In the genomic region with DNA sequence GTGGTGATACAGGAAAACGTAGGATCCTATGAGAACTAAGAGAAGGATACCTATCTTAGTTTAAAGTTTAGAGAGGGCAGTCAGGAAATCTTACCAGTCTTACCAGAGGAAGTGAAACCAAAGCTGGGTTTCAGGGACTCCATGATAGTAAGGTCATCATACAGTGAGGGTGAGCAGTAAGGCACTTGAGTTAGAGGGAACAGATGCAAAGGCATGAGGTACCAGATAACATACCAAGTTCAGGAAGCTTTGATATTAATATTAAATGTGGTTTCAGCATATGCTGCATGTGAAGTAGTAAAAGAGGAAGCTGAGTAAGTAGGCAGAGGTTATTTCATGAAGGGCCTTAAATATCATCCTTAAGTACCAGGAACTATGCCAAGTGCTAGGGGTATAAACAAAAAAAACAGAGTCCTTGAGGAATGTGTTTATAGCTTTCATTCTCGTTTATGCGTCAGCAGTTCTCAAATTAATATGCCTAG, we compare ENCODE assay signal across 8 cellular contexts. TPM values are rescaled to one million over a fixed set of nuclear protein-coding genes. Genes with fewer than 3 reads are reported as not detected.
DNase-seq lines count a peak whose midpoint lies in the region; ATAC-seq, FAIRE-seq and TF ChIP-seq lines count a peak whose summit lies in the region.

No MANE protein-coding gene starts in this region.

- TF ChIP-seq CTCF in IMR-90 (conservative IDR thresholded peaks at IDR 0.05; ENCODE audit: low read depth, low read length): no peak
- no peak for TF ChIP-seq CTCF in endothelial cell of umbilical vein (IDR thresholded peaks at IDR 0.05; ENCODE audit: extremely low read depth in 1 of 2, insufficient read depth in 1 of 2, low read depth in 1 of 2, low read length in 2 of 2)

- CTCF ChIA-PET in IMR-90 (lab: Yijun Ruan, JAX): interaction anchor here (0.8 kb wide), 1 partner anchor 19 kb away, joined by 3 read pairs; no protein-coding TSS in a partner anchor
- CTCF ChIA-PET in endothelial cell of umbilical vein (lab: Charles Lee): interaction anchor here (0.7 to 1.1 kb wide), 4 partner anchors 15 to 41 kb away, joined by 3 to 7 read pairs (median 4); a partner anchor contains a TSS

- H4K8ac ChIP-seq in IMR-90 (ENCODE audit: low read depth in 2 of 2, low read length in 2 of 2): peak overlapping the region in 1 of 2 experiments; percentile 48; a peak in 1 of 4 replicates

- ATAC-seq in GM18502 (IDR thresholded peaks at IDR 0.05; ENCODE audit: poor library complexity, unreplicated experiment) (peak; percentile 98), GM21717 (IDR thresholded peaks at IDR 0.05; ENCODE audit: unreplicated experiment) (peak; percentile 99), IMR-90 (ENCODE audit: low read depth) (peak; percentile 91)

- POLR2A ChIA-PET in IMR-90 (lab: Charles Lee; ENCODE audit: unreplicated experiment): no interaction called here
- POLR2A ChIA-PET in endothelial cell of umbilical vein (lab: Charles Lee): no interaction called here

- FAIRE-seq in endothelial cell of umbilical vein (lab: Jason Lieb, UNC) (no peak), urothelium cell line (lab: Jason Lieb, UNC) (no peak)

- no peak overlapping the region; the same call in 1 of the 2 replicates for H2AK5ac ChIP-seq in IMR-90 (ENCODE audit: low read depth, low read length)

- H4K91ac ChIP-seq in IMR-90 (ENCODE audit: insufficient read depth, low read depth, low read length): no peak overlapping the region

- no peak overlapping the region for H2BK20ac ChIP-seq in IMR-90 (ENCODE audit: low read depth, low read length)

- H3K27me3 Mint-ChIP-seq in immature natural killer cell (ENCODE audit: low read depth in 3 of 3): no peaks in the 10 kb centered on the region

- H3K14ac ChIP-seq in IMR-90 (replicated peaks; ENCODE audit: low read depth, low read length): 0 out of 2 replicates have a peak overlapping the region, but pooled peaks have one; percentile 66

- H3K4ac ChIP-seq in IMR-90 (ENCODE audit: low read depth, low read length): peak overlapping the region; percentile 24; the same call in 1 of the 2 replicates

- TF ChIP-seq POLR2A in IMR-90 (IDR thresholded peaks at IDR 0.05; ENCODE audit: low read depth, low read length) (no peak), endothelial cell of umbilical vein (IDR thresholded peaks at IDR 0.05; ENCODE audit: low read depth, low read length) (no peak)

- H3K4me2 ChIP-seq in IMR-90 (ENCODE audit: low read depth, low read length) (peak overlapping the region; percentile 84), endothelial cell of umbilical vein (ENCODE audit: insufficient read depth, low read length) (no peak overlapping the region)

- H3K27me3 ChIP-seq in IMR-90 (ENCODE audit: control insufficient read depth, insufficient read depth, low read length) (no peaks in the 10 kb centered on the region), endothelial cell of umbilical vein (ENCODE audit: control insufficient read depth in 2 of 2, insufficient read depth in 2 of 2, low read length in 2 of 2) (no peaks in the 10 kb centered on the region)

- H3K4me3 ChIP-seq in IMR-90 (ENCODE audit: insufficient read depth, low read depth, low read length) (no peak overlapping the region), endothelial cell of umbilical vein (replicated peaks in 1 of 3; ENCODE audit: insufficient read depth in 1 of 3, low read depth in 1 of 3, low read length in 3 of 3) (no peak overlapping the region)

- no peak overlapping the region for H2AK9ac ChIP-seq in IMR-90 (replicated peaks; ENCODE audit: low read depth, low read length, poor library complexity)

- no peak overlapping the region for H3K56ac ChIP-seq in IMR-90 (ENCODE audit: extremely low read depth, insufficient read depth, low read length)

- H3K18ac ChIP-seq in IMR-90 (ENCODE audit: low read depth, low read length): peak overlapping the region; percentile 78; the same call in 1 of the 2 replicates

- no peak overlapping the region for H3K4me3 Mint-ChIP-seq in immature natural killer cell

- H3K4me1 ChIP-seq in IMR-90 (ENCODE audit: control insufficient read depth, insufficient read depth, low read length): peaks cover 2% of the 10 kb centered on the region; the same call in 1 of the 2 replicates
- H3K4me1 ChIP-seq in endothelial cell of umbilical vein (ENCODE audit: control insufficient read depth, extremely low read depth, insufficient read depth, low read length): peaks cover 11% of the 10 kb centered on the region

- peak; percentile 84 for DNase-seq in IMR-90
- peak; percentile 24 for DNase-seq in endothelial cell of umbilical vein (ENCODE audit: low read depth, low spot score)
- no peak for DNase-seq in NCI-H1694 (lab: John Stamatoyannopoulos, UW)
- DNase-seq in urothelium cell line (ENCODE audit: low spot score): no peak
- DNase-seq in GM19240 (ENCODE audit: insufficient read length, low spot score): no peak
- DNase-seq in immature natural killer cell: no peak

- no peaks in the 10 kb centered on the region for H3K9me3 Mint-ChIP-seq in immature natural killer cell

- no peaks in the 10 kb centered on the region for H3K36me3 ChIP-seq in IMR-90 (ENCODE audit: control insufficient read depth, insufficient read depth, low read length)
- no peaks in the 10 kb centered on the region for H3K36me3 ChIP-seq in endothelial cell of umbilical vein (ENCODE audit: control insufficient read depth in 2 of 2, extremely low read depth in 1 of 2, insufficient read depth in 2 of 2, low read length in 2 of 2)

- H3K23ac ChIP-seq in IMR-90 (ENCODE audit: low read depth, low read length): 0 out of 2 replicates have a peak overlapping the region, but pooled peaks have one; percentile 48

- H3K36me3 Mint-ChIP-seq in immature natural killer cell: peaks cover 3 to 11% (median 7%) of the 10 kb centered on the region in 3 donors

- intact Hi-C loops in IMR-90 (cut with micrococcal nuclease): no loop called here
- intact Hi-C loops in endothelial cell of umbilical vein (cut with micrococcal nuclease): no loop called here

- peak overlapping the region; percentile 52; the same call in 1 of the 2 replicates for H3K9ac ChIP-seq in IMR-90 (ENCODE audit: low read depth, low read length)
- H3K9ac ChIP-seq in endothelial cell of umbilical vein (replicated peaks; ENCODE audit: extremely low read depth, insufficient read depth, low read length): no peak overlapping the region

- H2BK15ac ChIP-seq in IMR-90 (ENCODE audit: low read depth, low read length): no peak overlapping the region

- H3K9me3 ChIP-seq in IMR-90 (ENCODE audit: control insufficient read depth, insufficient read depth, low read length): no peaks in the 10 kb centered on the region
- no peaks in the 10 kb centered on the region for H3K9me3 ChIP-seq in endothelial cell of umbilical vein (replicated peaks; ENCODE audit: control insufficient read depth, insufficient read depth, low read length)

- H4K20me1 ChIP-seq in IMR-90 (ENCODE audit: insufficient read depth, low read length) (no peaks in the 10 kb centered on the region), endothelial cell of umbilical vein (replicated peaks; ENCODE audit: control insufficient read depth, extremely low read depth, insufficient read depth, low read length) (no peaks in the 10 kb centered on the region)

- 0 out of 2 replicates have a peak overlapping the region, but pooled peaks have one; percentile 30 for H2BK120ac ChIP-seq in IMR-90 (ENCODE audit: low read depth, low read length)

- dilution Hi-C loops in IMR-90 (cut with HindIII; ENCODE audit: low sequenced_read_pairs, unreplicated experiment) (no loop called here), endothelial cell of umbilical vein (cut with MboI; ENCODE audit: extremely low pct_ligation_motif_present, low sequenced_read_pairs) (no loop called here)

- H4K5ac ChIP-seq in IMR-90 (ENCODE audit: low read depth, low read length): no peak overlapping the region

- H3K79me2 ChIP-seq in endothelial cell of umbilical vein (ENCODE audit: control insufficient read depth, insufficient read depth, low read length): no peaks in the 10 kb centered on the region

- no CpG with 5 or more reads among the region's 3 CpGs for WGBS in IMR-90 (ENCODE audit: extremely low coverage in 2 of 2, insufficient read length in 1 of 2), 2 experiments

- peaks cover 3 to 4% of the 10 kb centered on the region in 2 experiments; a peak in 1 of 4 replicates for H3K79me1 ChIP-seq in IMR-90 (ENCODE audit: low read depth in 1 of 2, low read length in 2 of 2)

- no TSS peak for BruUV-seq in IMR-90 (replicated peaks; lab: Mats Ljungman, UMichigan)
- no TSS peak for BruUV-seq in endothelial cell of umbilical vein (replicated peaks; lab: Mats Ljungman, UMichigan)

- no peak for TF ChIP-seq RAD21 in IMR-90 (IDR thresholded peaks at IDR 0.05; ENCODE audit: low read length)

- H2BK5ac ChIP-seq in IMR-90 (ENCODE audit: low read depth, low read length, poor library complexity, severe bottlenecking): peak overlapping the region; percentile 66

- H3K27ac ChIP-seq in IMR-90 (ENCODE audit: insufficient read depth, low read length) (0 out of 2 replicates have a peak overlapping the region, but pooled peaks have one; percentile 49), endothelial cell of umbilical vein (ENCODE audit: insufficient read depth, low read depth, low read length) (no peak overlapping the region)

- H3K27ac Mint-ChIP-seq in immature natural killer cell: peak overlapping the region in 1 of 6 donors; percentile 80

- no peaks in the 10 kb centered on the region for H3K9me1 ChIP-seq in IMR-90 (ENCODE audit: insufficient read depth, low read length)
- no peaks in the 10 kb centered on the region for H3K9me1 ChIP-seq in endothelial cell of umbilical vein (replicated peaks; ENCODE audit: control insufficient read depth, extremely low read depth, insufficient read depth, low read length)

- H3K4me1 Mint-ChIP-seq in immature natural killer cell: peaks cover 10 to 14% of the 10 kb centered on the region in 2 donors

- in situ Hi-C loops in IMR-90 (cut with MboI; ENCODE audit: low sequenced_read_pairs): no loop called here

- H2AFZ ChIP-seq in IMR-90 (replicated peaks; ENCODE audit: low read length, poor library complexity) (no peak overlapping the region), endothelial cell of umbilical vein (ENCODE audit: low read depth, low read length) (no peak overlapping the region)

RNA-seq across cellular contexts. Expression of a gene that starts 16.9 kb away (rescaled TPM):
- total RNA-seq in IMR-90 (2012; rRNA removed): 7.2 and 9.7 TPM in 2 replicates
- 3.8 and 4.7 TPM in 2 replicates for polyA plus RNA-seq in IMR-90 (2012; rRNA removed)
- polyA plus RNA-seq in IMR-90 (2012; cell fraction: cytosol; rRNA removed): 0.14 and 1.1 TPM in 2 replicates
- polyA plus RNA-seq in IMR-90 (2012; cell fraction: nucleus; rRNA removed; ENCODE audit: low replicate concordance): 0.04 and 1.7 TPM in 2 replicates
- total RNA-seq in endothelial cell of umbilical vein: 9.5 and 11.8 TPM in 2 replicates
- polyA plus RNA-seq in endothelial cell of umbilical vein: 1.7 and 2.8 TPM in 2 replicates
- polyA plus RNA-seq in endothelial cell of umbilical vein (2011; cell fraction: cytosol; rRNA removed): 4.6 and 5.3 TPM in 2 replicates
- 3.7 and 5.4 TPM in 2 replicates for polyA plus RNA-seq in endothelial cell of umbilical vein (2011; cell fraction: nucleus; rRNA removed)
- polyA plus RNA-seq in endothelial cell of umbilical vein (2012): 8.3 and 9.1 TPM in 2 replicates
- 3.6 and 8.9 TPM in 2 replicates for polyA minus RNA-seq in endothelial cell of umbilical vein
- polyA minus RNA-seq in endothelial cell of umbilical vein (2011; cell fraction: cytosol; rRNA and poly(A)+ RNA removed): 6.5 TPM
- 5.0 and 6.2 TPM in 2 replicates for polyA minus RNA-seq in endothelial cell of umbilical vein (2011; cell fraction: nucleus; rRNA and poly(A)+ RNA removed)
- polyA plus RNA-seq in immature natural killer cell: 10 to 100 TPM in 2 of 3 donors, 1 to 10 TPM in 1; 8.0 to 13.7 (median 12.0) TPM

Comparison
In these comparisons a context has a peak if more than half of its experiments do, and no peak if none do; other contexts are left out.
1. DNase-seq: peak in IMR-90 (single experiment) and endothelial cell of umbilical vein (single experiment); none in NCI-H1694 (single experiment), urothelium cell line (single experiment), GM19240 (single experiment) and immature natural killer cell (0 of 3).
2. Peak in every context shown above with its lines, with median percentiles within 50 percentile points of each other: ATAC-seq.